ENCODE assay signal across 21 cellular contexts in the genomic region with DNA sequence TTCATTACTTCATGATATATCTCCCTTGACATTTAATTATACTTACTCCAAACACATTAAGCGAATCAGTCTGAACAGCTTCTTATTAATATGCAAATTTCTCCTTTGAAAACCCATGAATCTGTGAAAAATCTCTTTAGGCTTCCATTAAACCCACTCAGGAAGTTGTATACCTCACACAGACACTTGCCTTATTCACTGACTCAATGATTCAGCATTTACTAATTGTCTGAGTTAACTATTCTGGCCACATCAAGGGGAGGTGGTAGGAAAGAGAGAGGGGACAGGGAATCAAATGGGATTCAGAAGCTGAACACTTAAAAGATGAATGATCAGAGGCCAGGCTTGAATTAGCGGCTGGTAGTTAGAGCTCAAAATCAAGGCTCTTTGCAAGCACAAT.
"Had no signal": no experiment of that assay in that cellular context is flagged by ENCODE, and none has a peak within 500 bp of the region (broad histone marks: within the 10 kb centered on the region; RNA-seq: fewer than 3 reads in every experiment).

No MANE protein-coding gene starts in this region.

- H3K4me1 Mint-ChIP-seq: naive thymus-derived CD4-positive, alpha-beta T cell had no signal

- H3K36me3 ChIP-seq: heart left ventricle, thyroid gland, upper lobe of left lung, vagina had no signal

- H3K4me3 ChIP-seq: coronary artery, heart left ventricle, thyroid gland, upper lobe of left lung, vagina had no signal

- H3K27me3 ChIP-seq: heart left ventricle, thyroid gland, upper lobe of left lung, vagina had no signal

- H3K4me3 Mint-ChIP-seq: endodermal cell; naive thymus-derived CD4-positive, alpha-beta T cell had no signal

- H3K4me1 ChIP-seq: heart left ventricle, thyroid gland, upper lobe of left lung, vagina had no signal

- H3K27ac Mint-ChIP-seq: endodermal cell; naive thymus-derived CD4-positive, alpha-beta T cell had no signal

- ATAC-seq: heart left ventricle; left lobe of liver; naive thymus-derived CD4-positive, alpha-beta T cell; right cardiac atrium had no signal

- FAIRE-seq: endothelial cell of umbilical vein, frontal cortex, islet of Langerhans, small intestine had no signal

- DNase-seq: effector CD4-positive, alpha-beta T cell; erythroblast; heart left ventricle; hippocampal formation; kidney glomerular epithelial cell; mammary epithelial cell; naive thymus-derived CD4-positive, alpha-beta T cell; posterior cingulate gyrus; right cardiac atrium; small intestine; stimulated activated CD4-positive, alpha-beta T cell treated with anti-CD3 and anti-CD28 coated beads, Interleukin-2, amount 100 ng/mL, for 48 hours; stimulated activated naive CD4-positive, alpha-beta T cell treated with Interleukin-2 at 50 U/mL for 16 hours; thyroid gland; upper lobe of left lung had no signal

- H3K9me3 ChIP-seq: thyroid gland, vagina had no signal

- H3K27ac ChIP-seq: coronary artery, heart left ventricle, thyroid gland, upper lobe of left lung, vagina had no signal
